ENCODE assay signal across 8 cellular contexts in the genomic region with DNA sequence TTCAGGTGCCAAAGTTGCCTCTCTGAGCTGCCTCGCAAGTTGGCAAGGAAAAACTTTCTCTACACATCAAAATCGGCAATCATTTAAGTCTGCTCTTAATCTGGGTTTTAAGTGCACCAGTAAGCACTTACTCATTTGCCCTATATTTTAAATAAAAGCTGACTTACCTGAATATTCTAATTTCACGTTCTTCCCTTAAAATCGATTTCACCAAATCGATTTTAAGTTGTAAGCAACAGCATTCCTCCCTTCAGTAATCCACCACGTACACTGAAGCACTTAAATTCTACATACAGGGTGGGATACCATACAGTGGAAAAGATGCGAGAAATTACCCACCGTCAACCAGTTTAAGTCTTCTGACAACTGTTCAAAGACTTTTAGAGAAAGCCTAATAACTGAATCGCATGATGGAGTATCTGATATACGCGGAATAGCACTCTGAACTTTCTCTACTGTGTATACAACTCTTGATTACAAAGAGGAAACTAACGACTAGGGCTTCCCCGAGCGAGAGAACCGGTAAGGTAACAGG. TPM values are rescaled to one million over a fixed set of nuclear protein-coding genes. Genes with fewer than 3 reads are reported as not detected.
DNase-seq lines count a peak whose midpoint lies in the region; ATAC-seq and TF ChIP-seq lines count a peak whose summit lies in the region.

No MANE protein-coding gene starts in this region.

- ATAC-seq in GM18498 (IDR thresholded peaks at IDR 0.05; ENCODE audit: unreplicated experiment) (no peak), HG02970 (IDR thresholded peaks at IDR 0.05; ENCODE audit: low FRiP score, unreplicated experiment) (no peak)

- H3K27me3 ChIP-seq in SJSA1 (replicated peaks) = no peaks in the 10 kb centered on the region

- DNase-seq in GM12864 (ENCODE audit: low read depth) (no peak), SJSA1 (ENCODE audit: low read depth in 1 of 2, low spot score in 2 of 2) (no peak), fibroblast of mammary gland (ENCODE audit: low read depth) (no peak), retinal pigment epithelial cell (ENCODE audit: low read depth) (no peak), NCI-H2171 (lab: John Stamatoyannopoulos, UW) (no peak), OCI-M1 (lab: John Stamatoyannopoulos, UW) (no peak)

- no peak for TF ChIP-seq CTCF in GM12864 (IDR thresholded peaks at IDR 0.05; ENCODE audit: low read depth, low read length, missing control alignments)
- no peak for TF ChIP-seq CTCF in fibroblast of mammary gland (conservative IDR thresholded peaks at IDR 0.05; ENCODE audit: control insufficient read depth, insufficient read depth, low read depth, low read length)
- no peak for TF ChIP-seq CTCF in retinal pigment epithelial cell (conservative IDR thresholded peaks at IDR 0.05; ENCODE audit: low read depth, low read length)

- no peaks in the 10 kb centered on the region; the same call in 1 of the 2 replicates for H3K9me3 ChIP-seq in SJSA1 (replicated peaks)

- H3K4me3 ChIP-seq in GM12864 (ENCODE audit: low read depth, low read length) = peak overlapping the region; percentile 88
- H3K4me3 ChIP-seq in SJSA1 = peak overlapping the region; percentile 88
- peak overlapping the region; percentile 74 for H3K4me3 ChIP-seq in fibroblast of mammary gland (ENCODE audit: control insufficient read depth, low read depth, low read length)
- peak overlapping the region; percentile 88 for H3K4me3 ChIP-seq in retinal pigment epithelial cell (ENCODE audit: low read length)

- H3K4me1 ChIP-seq in SJSA1 (replicated peaks) = peaks cover 29% of the 10 kb centered on the region

- peak overlapping the region; percentile 52 for H3K27ac ChIP-seq in SJSA1

- peaks cover 34% of the 10 kb centered on the region for H3K36me3 ChIP-seq in SJSA1

RNA-seq across cellular contexts. Expression of a gene that starts 1.6 kb away (rescaled TPM):
- total RNA-seq in SJSA1 (2014; rRNA removed; shearing (Covaris generic)) = 18.7 and 26.5 TPM in 2 replicates
